In the genomic region with DNA sequence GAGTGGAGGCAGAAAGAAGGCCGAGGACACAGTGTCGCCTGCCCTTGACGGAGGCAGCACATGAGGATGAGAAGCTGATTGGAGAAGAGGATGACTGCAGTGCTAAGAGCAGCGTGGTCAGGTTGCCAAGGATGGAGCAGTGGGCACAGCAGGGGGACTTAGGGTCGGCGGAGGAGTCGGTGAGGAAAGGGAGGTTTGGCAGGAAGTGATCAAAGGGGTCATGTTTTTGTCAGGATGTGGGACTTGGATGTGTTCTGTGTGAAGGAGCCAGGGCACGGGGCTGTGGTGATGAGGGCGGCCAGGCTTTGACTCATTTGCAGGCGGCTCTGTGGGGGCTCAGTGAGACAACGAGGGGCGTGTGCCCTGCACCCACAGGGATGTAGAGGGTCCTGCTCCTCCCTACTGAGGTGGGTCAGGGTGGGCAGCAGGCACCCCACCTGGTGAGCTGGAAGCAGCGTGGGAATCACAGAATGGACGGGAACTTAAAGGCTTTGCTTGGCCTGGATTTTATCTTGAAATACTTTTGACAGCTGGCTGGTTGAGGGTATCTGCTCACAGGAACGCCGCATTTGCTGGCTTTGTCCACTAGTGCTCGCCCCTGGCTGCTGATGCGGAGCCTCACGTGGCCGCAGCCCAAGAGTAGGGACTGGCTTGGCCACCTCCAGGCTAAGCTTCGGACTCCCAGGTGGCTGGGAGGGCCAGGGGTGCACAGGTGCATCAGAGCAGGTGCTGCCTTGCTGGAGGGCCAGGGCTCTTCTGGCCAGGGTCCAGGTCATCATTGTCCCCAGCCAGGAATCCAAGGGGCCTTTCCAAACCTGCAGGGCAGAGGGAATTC, we compare ENCODE assay signal across 8 cellular contexts. TPM values are rescaled to one million over a fixed set of nuclear protein-coding genes. Genes with fewer than 3 reads are reported as not detected.
DNase-seq lines count a peak whose midpoint lies in the region; ATAC-seq, FAIRE-seq and TF ChIP-seq lines count a peak whose summit lies in the region.

No MANE protein-coding gene starts in this region.

- no peaks in the 10 kb centered on the region for H3K27me3 ChIP-seq in K562 (ENCODE audit: control insufficient read depth in 2 of 2, insufficient read depth in 2 of 2, low read length in 2 of 2)

- WGBS in K562 (ENCODE audit: insufficient coverage, low coverage, missing lambda C conversion rate) = 79% methylated on average over 19 of the region's 21 CpGs
- 59 to 64% methylated on average over 19 to 21 of the region's 21 CpGs for WGBS in lower leg skin, 2 donors

- CTCF ChIA-PET in K562 (lab: Yijun Ruan, JAX; ENCODE audit: low intra/inter-chr PET ratio) = no interaction called here

- H3K4me2 ChIP-seq in K562 (ENCODE audit: insufficient read depth, low read length) = no peak overlapping the region

- no peaks in the 10 kb centered on the region for H3K27me3 Mint-ChIP-seq in naive thymus-derived CD8-positive, alpha-beta T cell

- H3K36me3 Mint-ChIP-seq in naive thymus-derived CD8-positive, alpha-beta T cell = peaks cover 0 to 30% (median 2%) of the 10 kb centered on the region in 3 donors

- peaks cover 80% of the 10 kb centered on the region; the same call in 2 of the 3 replicates for H3K36me3 ChIP-seq in K562 (ENCODE audit: control insufficient read depth, insufficient read depth, low read length)

- peaks cover 21 to 43% (median 43%) of the 10 kb centered on the region in 4 donors for H3K4me1 Mint-ChIP-seq in naive thymus-derived CD8-positive, alpha-beta T cell

- no peak for TF ChIP-seq RAD21 in K562 (CRISPR knock-in tag; conservative IDR thresholded peaks at IDR 0.05 in 1 of 2, IDR thresholded peaks at IDR 0.05 in 1 of 2)

- ATAC-seq in K562 = peak; percentile 19; the same call in 2 of the 3 replicates
- peak; percentile 28 to 40 for ATAC-seq in naive thymus-derived CD8-positive, alpha-beta T cell
- no peak for ATAC-seq in HG02970 (IDR thresholded peaks at IDR 0.05; ENCODE audit: low FRiP score, unreplicated experiment)

- intact Hi-C loops in K562 (cut with micrococcal nuclease) (no loop called here), lower leg skin (cut with DNase I; ENCODE audit: low total_unique reads) (no loop called here)

- BruUV-seq in K562 (replicated peaks; lab: Mats Ljungman, UMichigan) = no TSS peak

- H3K79me2 ChIP-seq in K562 (ENCODE audit: control insufficient read depth, insufficient read depth, low read length) = peaks cover 9% of the 10 kb centered on the region; the same call in 2 of the 3 replicates

- TF ChIP-seq CTCF in NB4 (IDR thresholded peaks at IDR 0.05; ENCODE audit: low read depth, low read length) (no peak), K562 (IDR thresholded peaks at IDR 0.05 in 2 of 3, conservative IDR thresholded peaks at IDR 0.05 in 1 of 3; ENCODE audit: insufficient read depth in 2 of 3, low read depth in 1 of 3, low read length in 3 of 3) (0 out of 6 replicates have a peak, but pooled peaks of 1 of the 3 experiments have one; percentile 11), lower leg skin (IDR thresholded peaks at IDR 0.05) (no peak)

- in situ Hi-C loops in K562 (cut with MboI) = no loop called here

- no peak for TF ChIP-seq EP300 in K562 (IDR thresholded peaks at IDR 0.05; ENCODE audit: low read length)

- no peaks in the 10 kb centered on the region for H3K9me3 Mint-ChIP-seq in naive thymus-derived CD8-positive, alpha-beta T cell

- H3K4me1 ChIP-seq in K562 (replicated peaks in 1 of 2; ENCODE audit: control insufficient read depth in 2 of 2, insufficient read depth in 2 of 2, low read length in 2 of 2) = peaks cover 0 to 52% of the 10 kb centered on the region in 2 experiments; a peak in 3 of 5 replicates

- H3K9me3 ChIP-seq in K562 (replicated peaks; ENCODE audit: control insufficient read depth, insufficient read depth, low read depth, low read length) = no peaks in the 10 kb centered on the region

- no peak overlapping the region for H3K27ac ChIP-seq in K562 (ENCODE audit: extremely low read depth, low read depth, low read length)

- DNase-seq in COR-L47 (lab: John Stamatoyannopoulos, UW) = peak; percentile 64
- peak; percentile 80 for DNase-seq in NB4 (ENCODE audit: low read depth)
- no peak for DNase-seq in K562 (ENCODE audit: extremely low read depth in 1 of 4, low spot score in 3 of 4)
- DNase-seq in naive thymus-derived CD8-positive, alpha-beta T cell = no peak
- DNase-seq in activated CD8-positive, alpha-beta memory T cell treated with anti-CD3 and anti-CD28 coated beads, Interleukin-2, amount 50 U/mL, for 4 hours = no peak
- DNase-seq in CD1c-positive myeloid dendritic cell (ENCODE audit: extremely low spot score) = no peak
- DNase-seq in lower leg skin (ENCODE audit: low spot score in 2 of 2) = no peak

- H3K4me3 Mint-ChIP-seq in naive thymus-derived CD8-positive, alpha-beta T cell = peak overlapping the region in 9 of 10 donors; percentile 33 to 81 (median 61)

- no peak for FAIRE-seq in K562 (lab: Jason Lieb, UNC)

- peak overlapping the region; percentile 75 to 96 (median 83) for H3K27ac Mint-ChIP-seq in naive thymus-derived CD8-positive, alpha-beta T cell

- H4K20me1 ChIP-seq in K562 (replicated peaks; ENCODE audit: control insufficient read depth, insufficient read depth, low read length) = peaks cover 12% of the 10 kb centered on the region; the same call in 1 of the 2 replicates

- H2AFZ ChIP-seq in K562 (ENCODE audit: low read depth, low read length) = no peak overlapping the region

- no peak for TF ChIP-seq POLR2A in NB4 (IDR thresholded peaks at IDR 0.05; ENCODE audit: extremely low read depth, insufficient read length)
- TF ChIP-seq POLR2A in K562 (conservative IDR thresholded peaks at IDR 0.05) = peak; percentile 37
- TF ChIP-seq POLR2A in lower leg skin (IDR thresholded peaks at IDR 0.05) = no peak

- H3K9ac ChIP-seq in K562 (ENCODE audit: insufficient read depth in 1 of 2, low read depth in 2 of 2, low read length in 2 of 2) = peak overlapping the region in 1 of 2 experiments; percentile 65; a peak in 2 of 4 replicates

- POLR2A ChIA-PET in K562 (lab: Yijun Ruan, JAX) = interaction anchor here (0.8 to 2.8 kb wide), 5 partner anchors 10 to 23 kb away, joined by 3 to 16 read pairs (median 4); no protein-coding TSS in a partner anchor
- POLR2A ChIA-PET in naive thymus-derived CD8-positive, alpha-beta T cell (lab: Charles Lee) = interaction anchor here (0.6 to 2.3 kb wide), 5 partner anchors 9 to 311 kb away, joined by 3 to 10 read pairs (median 3); no protein-coding TSS in a partner anchor

- H3K4me3 ChIP-seq in NB4 (ENCODE audit: low read depth, low read length) (no peak overlapping the region), K562 (no peak overlapping the region), lower leg skin (ENCODE audit: low read depth, poor library complexity, severe bottlenecking) (no peak overlapping the region)

- peaks cover 3% of the 10 kb centered on the region for H3K9me1 ChIP-seq in K562 (ENCODE audit: control insufficient read depth, insufficient read depth, low read length)

RNA-seq across cellular contexts. Expression of a gene that starts 6.0 kb away (rescaled TPM):
- total RNA-seq in K562 (2011; cell fraction: chromatin; rRNA removed; ENCODE audit: low replicate concordance) = 6.3 and 35.1 TPM in 2 replicates
- 52.2 and 54.0 TPM in 2 replicates for total RNA-seq in K562 (2011; cell fraction: nucleolus; rRNA removed)
- total RNA-seq in K562 (2011; cell fraction: nucleoplasm; rRNA removed) = 26.0 and 30.7 TPM in 2 replicates
- total RNA-seq in K562 (2014; rRNA removed) (192 and 226 TPM in 2 replicates), K562 (2014; rRNA removed; fragmentation: Illumina TruSeq; extraction: Trizol) (5.0 and 6.1 TPM in 2 replicates), K562 (2015; rRNA removed; fragmentation: Illumina TruSeq; extraction: Trizol) (47.1 and 52.8 TPM in 2 replicates), K562 (2021) (80.1 and 81.9 TPM in 2 replicates), lower leg skin (10 to 100 TPM; 46.8 to 84.8 (median 61.0) TPM)
- polyA plus RNA-seq in K562 (2011; rRNA removed) (36.2 and 52.2 TPM in 2 replicates), K562 (2014; fragmentation: Illumina TruSeq; extraction: Trizol) (21.1 and 55.2 TPM in 2 replicates), K562 (2014; fragmentation: Nextera tagmentation; extraction: Ambion mirVana) (1 to 10 TPM in 1 of 2 experiments, under 1 TPM in 1; 0.42 to 2.2 TPM), K562 (2014; rRNA removed) (138 and 214 TPM in 2 replicates)
- polyA plus RNA-seq in K562 (2011; cell fraction: cytosol; rRNA removed) = 102 and 222 TPM in 2 replicates
- 38.8 and 51.3 TPM in 2 replicates for polyA plus RNA-seq in K562 (2011; cell fraction: nucleus; rRNA removed)
- 46.7 and 91.8 TPM in 2 replicates for polyA plus RNA-seq in K562 (2012)
- polyA minus RNA-seq in K562 (2011; rRNA and poly(A)+ RNA removed) = 5.7 and 7.4 TPM in 2 replicates
- polyA minus RNA-seq in K562 (2011; cell fraction: cytosol; rRNA and poly(A)+ RNA removed) = 34.4 and 54.7 TPM in 2 replicates
- 15.9 and 16.8 TPM in 2 replicates for polyA minus RNA-seq in K562 (2011; cell fraction: nucleus; rRNA and poly(A)+ RNA removed)
- 10 to 100 TPM; 24.5 to 27.2 TPM for total RNA-seq in naive thymus-derived CD8-positive, alpha-beta T cell
- polyA plus RNA-seq in naive thymus-derived CD8-positive, alpha-beta T cell = 10 to 100 TPM; 46.0 to 57.7 (median 51.8) TPM

RNA-seq across cellular contexts. Expression of a gene that starts 11.6 kb away (rescaled TPM):
- total RNA-seq in K562 (2011; cell fraction: chromatin; rRNA removed; ENCODE audit: low replicate concordance) = 63.2 and 128 TPM in 2 replicates
- total RNA-seq in K562 (2011; cell fraction: nucleolus; rRNA removed) = 70.9 and 80.0 TPM in 2 replicates
- 60.5 TPM in 2 replicates for total RNA-seq in K562 (2011; cell fraction: nucleoplasm; rRNA removed)
- total RNA-seq in K562 (2014; rRNA removed) (4.5 and 5.9 TPM in 2 replicates), K562 (2014; rRNA removed; fragmentation: Illumina TruSeq; extraction: Trizol) (1.2 and 1.3 TPM in 2 replicates), K562 (2015; rRNA removed; fragmentation: Illumina TruSeq; extraction: Trizol) (1.2 and 1.6 TPM in 2 replicates), K562 (2021) (6.9 and 7.1 TPM in 2 replicates), lower leg skin (10 to 100 TPM; 38.6 to 45.9 (median 43.6) TPM)
- polyA plus RNA-seq in K562 (2011; rRNA removed) (8.2 and 20.0 TPM in 2 replicates), K562 (2014; fragmentation: Illumina TruSeq; extraction: Trizol) (4.2 and 5.5 TPM in 2 replicates), K562 (2014; fragmentation: Nextera tagmentation; extraction: Ambion mirVana) (1 to 10 TPM; 1.0 to 2.0 TPM), K562 (2014; rRNA removed) (6.0 and 6.9 TPM in 2 replicates)
- polyA plus RNA-seq in K562 (2011; cell fraction: cytosol; rRNA removed) = 9.3 and 10.9 TPM in 2 replicates
- 210 and 244 TPM in 2 replicates for polyA plus RNA-seq in K562 (2011; cell fraction: nucleus; rRNA removed)
- polyA plus RNA-seq in K562 (2012) = 3.0 and 13.0 TPM in 2 replicates
- 2.7 and 4.6 TPM in 2 replicates for polyA minus RNA-seq in K562 (2011; rRNA and poly(A)+ RNA removed)
- 3.7 and 10.0 TPM in 2 replicates for polyA minus RNA-seq in K562 (2011; cell fraction: cytosol; rRNA and poly(A)+ RNA removed)
- polyA minus RNA-seq in K562 (2011; cell fraction: nucleus; rRNA and poly(A)+ RNA removed) = 15.8 and 22.8 TPM in 2 replicates
- not detected for total RNA-seq in naive thymus-derived CD8-positive, alpha-beta T cell
- under 1 TPM in 1 of 3 donors, not detected in 2; 0.50 TPM for polyA plus RNA-seq in naive thymus-derived CD8-positive, alpha-beta T cell

RNA-seq across cellular contexts. Expression of a gene that starts 30.4 kb away (rescaled TPM):
- total RNA-seq in K562 (2011; cell fraction: chromatin; rRNA removed; ENCODE audit: low replicate concordance) = 58.7 and 108 TPM in 2 replicates
- 59.2 and 64.4 TPM in 2 replicates for total RNA-seq in K562 (2011; cell fraction: nucleolus; rRNA removed)
- 61.2 and 70.4 TPM in 2 replicates for total RNA-seq in K562 (2011; cell fraction: nucleoplasm; rRNA removed)
- 176 and 178 TPM in 2 replicates for total RNA-seq in K562 (2014; rRNA removed)
- 78.8 and 107 TPM in 2 replicates for total RNA-seq in K562 (2014; rRNA removed; fragmentation: Illumina TruSeq; extraction: Trizol)
- 106 and 108 TPM in 2 replicates for total RNA-seq in K562 (2015; rRNA removed; fragmentation: Illumina TruSeq; extraction: Trizol)
- total RNA-seq in K562 (2021) = 123 and 124 TPM in 2 replicates
- polyA plus RNA-seq in K562 (2011; rRNA removed) = 116 and 117 TPM in 2 replicates
- 102 and 106 TPM in 2 replicates for polyA plus RNA-seq in K562 (2011; cell fraction: cytosol; rRNA removed)
- polyA plus RNA-seq in K562 (2011; cell fraction: nucleus; rRNA removed) = 107 and 113 TPM in 2 replicates
- polyA plus RNA-seq in K562 (2012) = 70.9 and 149 TPM in 2 replicates
- 103 and 132 TPM in 2 replicates for polyA plus RNA-seq in K562 (2014; fragmentation: Illumina TruSeq; extraction: Trizol)
- 10 to 100 TPM; 59.0 to 61.5 TPM for polyA plus RNA-seq in K562 (2014; fragmentation: Nextera tagmentation; extraction: Ambion mirVana)
- 122 and 154 TPM in 2 replicates for polyA plus RNA-seq in K562 (2014; rRNA removed)
- 48.3 and 52.8 TPM in 2 replicates for polyA minus RNA-seq in K562 (2011; rRNA and poly(A)+ RNA removed)
- polyA minus RNA-seq in K562 (2011; cell fraction: cytosol; rRNA and poly(A)+ RNA removed) = 20.9 and 31.3 TPM in 2 replicates
- polyA minus RNA-seq in K562 (2011; cell fraction: nucleus; rRNA and poly(A)+ RNA removed) = 18.3 and 31.3 TPM in 2 replicates
- total RNA-seq in naive thymus-derived CD8-positive, alpha-beta T cell = 10 to 100 TPM in 1 of 2 experiments, 1 to 10 TPM in 1; 9.5 to 11.3 TPM
- polyA plus RNA-seq in naive thymus-derived CD8-positive, alpha-beta T cell = 10 to 100 TPM; 20.2 to 30.2 (median 22.3) TPM
- 10 to 100 TPM in 3 of 4 donors, 1 to 10 TPM in 1; 6.3 to 12.0 (median 10.4) TPM for total RNA-seq in lower leg skin

RNA-seq across cellular contexts. Expression of a gene that starts 30.6 kb away (rescaled TPM):
- 53.1 and 79.0 TPM in 2 replicates for total RNA-seq in K562 (2011; cell fraction: chromatin; rRNA removed; ENCODE audit: low replicate concordance)
- 47.2 and 48.0 TPM in 2 replicates for total RNA-seq in K562 (2011; cell fraction: nucleolus; rRNA removed)
- total RNA-seq in K562 (2011; cell fraction: nucleoplasm; rRNA removed) = 66.1 and 91.1 TPM in 2 replicates
- total RNA-seq in K562 (2014; rRNA removed) (62.7 and 65.7 TPM in 2 replicates), K562 (2014; rRNA removed; fragmentation: Illumina TruSeq; extraction: Trizol) (46.3 and 53.5 TPM in 2 replicates), K562 (2015; rRNA removed; fragmentation: Illumina TruSeq; extraction: Trizol) (42.1 and 43.7 TPM in 2 replicates), K562 (2021) (86.7 and 90.9 TPM in 2 replicates), lower leg skin (1 to 10 TPM; 1.1 to 6.0 (median 3.0) TPM)
- polyA plus RNA-seq in K562 (2011; rRNA removed) (86.0 and 95.2 TPM in 2 replicates), K562 (2014; fragmentation: Illumina TruSeq; extraction: Trizol) (68.2 and 81.3 TPM in 2 replicates), K562 (2014; fragmentation: Nextera tagmentation; extraction: Ambion mirVana) (100 to 1,000 TPM; 304 to 315 TPM), K562 (2014; rRNA removed) (120 and 135 TPM in 2 replicates)
- 138 TPM in 2 replicates for polyA plus RNA-seq in K562 (2011; cell fraction: cytosol; rRNA removed)
- 48.9 and 51.4 TPM in 2 replicates for polyA plus RNA-seq in K562 (2011; cell fraction: nucleus; rRNA removed)
- 55.3 and 115 TPM in 2 replicates for polyA plus RNA-seq in K562 (2012)
- polyA minus RNA-seq in K562 (2011; rRNA and poly(A)+ RNA removed) = 81.3 and 98.4 TPM in 2 replicates
- polyA minus RNA-seq in K562 (2011; cell fraction: cytosol; rRNA and poly(A)+ RNA removed) = 37.8 and 43.4 TPM in 2 replicates
- 17.2 and 28.0 TPM in 2 replicates for polyA minus RNA-seq in K562 (2011; cell fraction: nucleus; rRNA and poly(A)+ RNA removed)
- 10 to 100 TPM; 16.2 to 17.1 TPM for total RNA-seq in naive thymus-derived CD8-positive, alpha-beta T cell
- 10 to 100 TPM; 20.9 to 29.5 (median 23.1) TPM for polyA plus RNA-seq in naive thymus-derived CD8-positive, alpha-beta T cell

RNA-seq across cellular contexts. Expression of a gene that starts 54.5 kb away (rescaled TPM):
- total RNA-seq in K562 (2011; cell fraction: chromatin; rRNA removed; ENCODE audit: low replicate concordance) = 75.3 and 210 TPM in 2 replicates
- 101 and 104 TPM in 2 replicates for total RNA-seq in K562 (2011; cell fraction: nucleolus; rRNA removed)
- total RNA-seq in K562 (2011; cell fraction: nucleoplasm; rRNA removed) = 79.9 and 94.8 TPM in 2 replicates
- total RNA-seq in K562 (2014; rRNA removed) (8.4 and 10.9 TPM in 2 replicates), K562 (2014; rRNA removed; fragmentation: Illumina TruSeq; extraction: Trizol) (3.7 and 5.6 TPM in 2 replicates), K562 (2015; rRNA removed; fragmentation: Illumina TruSeq; extraction: Trizol) (4.4 and 7.9 TPM in 2 replicates), K562 (2021) (51.0 and 53.6 TPM in 2 replicates), lower leg skin (10 to 100 TPM; 20.3 to 33.9 (median 23.6) TPM)
- polyA plus RNA-seq in K562 (2011; rRNA removed) (9.7 and 26.3 TPM in 2 replicates), K562 (2014; fragmentation: Illumina TruSeq; extraction: Trizol) (38.9 and 54.1 TPM in 2 replicates), K562 (2014; fragmentation: Nextera tagmentation; extraction: Ambion mirVana) (1 to 10 TPM in 1 of 2 experiments, under 1 TPM in 1; 0.92 to 1.0 TPM), K562 (2014; rRNA removed) (18.8 and 19.1 TPM in 2 replicates)
- 14.6 and 15.5 TPM in 2 replicates for polyA plus RNA-seq in K562 (2011; cell fraction: cytosol; rRNA removed)
- polyA plus RNA-seq in K562 (2011; cell fraction: nucleus; rRNA removed) = 49.9 and 59.5 TPM in 2 replicates
- polyA plus RNA-seq in K562 (2012) = 44.9 and 60.8 TPM in 2 replicates
- polyA minus RNA-seq in K562 (2011; rRNA and poly(A)+ RNA removed) = 13.2 and 14.2 TPM in 2 replicates
- 29.3 and 41.0 TPM in 2 replicates for polyA minus RNA-seq in K562 (2011; cell fraction: cytosol; rRNA and poly(A)+ RNA removed)
- 20.2 and 31.7 TPM in 2 replicates for polyA minus RNA-seq in K562 (2011; cell fraction: nucleus; rRNA and poly(A)+ RNA removed)
- total RNA-seq in naive thymus-derived CD8-positive, alpha-beta T cell = 10 to 100 TPM; 40.7 to 41.3 TPM
- polyA plus RNA-seq in naive thymus-derived CD8-positive, alpha-beta T cell = 10 to 100 TPM in 2 of 3 donors, 1 to 10 TPM in 1; 5.9 to 16.2 (median 13.1) TPM

Comparison
In these comparisons a context has a peak if more than half of its experiments do, and no peak if none do; other contexts are left out.
1. DNase-seq: peak in COR-L47 (single experiment) and NB4 (single experiment); none in K562 (0 of 4), naive thymus-derived CD8-positive, alpha-beta T cell (0 of 10), activated CD8-positive, alpha-beta memory T cell treated with anti-CD3 and anti-CD28 coated beads, Interleukin-2, amount 50 U/mL, for 4 hours (single experiment), CD1c-positive myeloid dendritic cell (single experiment) and lower leg skin (0 of 2).
2. RNA of a gene that starts 30.4 kb away (total RNA-seq): 58.7 to 178 TPM in K562; 9.5 to 11.3 TPM in naive thymus-derived CD8-positive, alpha-beta T cell and 6.3 to 12.0 TPM in lower leg skin; every median in the first group is over 4 times any median in the second.